ENCODE assay signal across 8 cellular contexts in the genomic region with DNA sequence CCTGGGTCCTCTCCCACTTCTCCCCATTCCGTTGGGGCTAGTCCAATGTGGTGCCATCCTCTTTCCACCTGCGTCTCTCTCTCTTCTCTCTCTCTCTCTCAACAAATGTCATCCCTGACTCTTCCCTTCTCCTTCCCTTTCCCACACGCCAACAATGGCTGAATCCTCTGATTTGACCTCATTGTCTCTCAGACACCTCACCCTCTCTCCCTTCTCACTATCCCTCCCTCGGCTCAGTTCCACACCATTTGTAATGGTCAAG. TPM values are rescaled to one million over a fixed set of nuclear protein-coding genes. Genes with fewer than 3 reads are reported as not detected.
A peak's percentile ranks its signal among the peaks of the same experiment; 100 is the strongest.
DNase-seq lines count a peak whose midpoint lies in the region; ATAC-seq, FAIRE-seq and TF ChIP-seq lines count a peak whose summit lies in the region.

No MANE protein-coding gene starts in this region.

- ATAC-seq in memory B cell (ENCODE audit: low read depth) (no peak), upper lobe of right lung (no peak), HG03135 (IDR thresholded peaks at IDR 0.05; ENCODE audit: unreplicated experiment) (no peak)

- H3K27me3 ChIP-seq in upper lobe of right lung = no peaks in the 10 kb centered on the region

- intact Hi-C loops in upper lobe of right lung (cut with DNase I) = no loop called here

- H3K27ac ChIP-seq in upper lobe of right lung = peak overlapping the region; percentile 93

- no peak for FAIRE-seq in urothelium cell line (lab: Jason Lieb, UNC)

- H3K36me3 ChIP-seq in upper lobe of right lung = no peaks in the 10 kb centered on the region

- no peaks in the 10 kb centered on the region for H3K27me3 Mint-ChIP-seq in activated naive CD4-positive, alpha-beta T cell treated with anti-CD3 and anti-CD28 coated beads, Interleukin-2, amount 50 U/mL, for 24 hours
- no peaks in the 10 kb centered on the region for H3K27me3 Mint-ChIP-seq in memory B cell

- H3K4me3 ChIP-seq in astrocyte of the spinal cord (ENCODE audit: low read depth, low read length) = peak overlapping the region; percentile 93
- peak overlapping the region; percentile 88 for H3K4me3 ChIP-seq in upper lobe of right lung

- H3K4me1 ChIP-seq in upper lobe of right lung = peaks cover 6% of the 10 kb centered on the region

- H3K9me3 ChIP-seq in upper lobe of right lung = no peaks in the 10 kb centered on the region

- TF ChIP-seq CTCF in astrocyte of the spinal cord (IDR thresholded peaks at IDR 0.05; ENCODE audit: low read depth, low read length) (no peak), upper lobe of right lung (IDR thresholded peaks at IDR 0.05) (no peak), GM13976 (IDR thresholded peaks at IDR 0.05; ENCODE audit: borderline replicate concordance, control extremely low read depth, extremely low read depth, insufficient read depth, missing control alignments) (no peak)

- peak overlapping the region; percentile 95 for H3K4me3 Mint-ChIP-seq in activated naive CD4-positive, alpha-beta T cell treated with anti-CD3 and anti-CD28 coated beads, Interleukin-2, amount 50 U/mL, for 24 hours
- H3K4me3 Mint-ChIP-seq in memory B cell = peak overlapping the region; percentile 96

- H3K36me3 Mint-ChIP-seq in activated naive CD4-positive, alpha-beta T cell treated with anti-CD3 and anti-CD28 coated beads, Interleukin-2, amount 50 U/mL, for 24 hours = peaks cover 2% of the 10 kb centered on the region
- no peaks in the 10 kb centered on the region for H3K36me3 Mint-ChIP-seq in memory B cell

- in situ Hi-C loops in astrocyte of the spinal cord (cut with HindIII; ENCODE audit: low sequenced_read_pairs) (no loop called here), GM13976 (cut with MboI; ENCODE audit: low sequenced_read_pairs, unreplicated experiment) (loop anchor here (25.0 kb wide), 2 partner anchors 1014 to 1136 kb away; partner anchors contain the start of gene ELAC2)

- peak overlapping the region; percentile 91 for H3K27ac Mint-ChIP-seq in activated naive CD4-positive, alpha-beta T cell treated with anti-CD3 and anti-CD28 coated beads, Interleukin-2, amount 50 U/mL, for 24 hours
- H3K27ac Mint-ChIP-seq in memory B cell = peak overlapping the region; percentile 92

- no peak for DNase-seq in activated naive CD4-positive, alpha-beta T cell (lab: John Stamatoyannopoulos, UW)
- DNase-seq in astrocyte of the spinal cord (ENCODE audit: low read depth, low spot score) (no peak), memory B cell (ENCODE audit: low spot score in 2 of 2) (no peak), upper lobe of right lung (no peak), GM13976 (ENCODE audit: low spot score) (no peak), urothelium cell line (ENCODE audit: low spot score) (no peak)

- H3K4me1 Mint-ChIP-seq in activated naive CD4-positive, alpha-beta T cell treated with anti-CD3 and anti-CD28 coated beads, Interleukin-2, amount 50 U/mL, for 24 hours = peaks cover 29% of the 10 kb centered on the region
- H3K4me1 Mint-ChIP-seq in memory B cell = peaks cover 8% of the 10 kb centered on the region

- H3K9me3 Mint-ChIP-seq in activated naive CD4-positive, alpha-beta T cell treated with anti-CD3 and anti-CD28 coated beads, Interleukin-2, amount 50 U/mL, for 24 hours = no peaks in the 10 kb centered on the region
- peaks cover 4% of the 10 kb centered on the region for H3K9me3 Mint-ChIP-seq in memory B cell

RNA-seq across cellular contexts. Expression of gene ZNF18, which starts 0.6 kb away (rescaled TPM):
- total RNA-seq in upper lobe of right lung = 5.2 TPM

RNA-seq across cellular contexts. Expression of gene MAP2K4, which starts 22.8 kb away (rescaled TPM):
- total RNA-seq in upper lobe of right lung = 36.5 TPM
